ENCODE assay signal across 17 cellular contexts in genomic region chr3:50326182-50326541, GRCh38. TPM values are rescaled to one million over a fixed set of nuclear protein-coding genes. Genes with fewer than 3 reads are reported as not detected.
DNase-seq lines count a peak whose midpoint lies in the region; ATAC-seq and TF ChIP-seq lines count a peak whose summit lies in the region.
"Had no signal": no experiment of that assay in that cellular context is flagged by ENCODE, and none has a peak within 500 bp of the region (broad histone marks: within the 10 kb centered on the region; RNA-seq: fewer than 3 reads in every experiment).

No MANE protein-coding gene starts in this region.

- intact Hi-C loops in HCT116 (cut with micrococcal nuclease), result no loop called here

- TF ChIP-seq CTCF in HCT116 (IDR thresholded peaks at IDR 0.05 in 2 of 3, conservative IDR thresholded peaks at IDR 0.05 in 1 of 3; ENCODE audit: borderline replicate concordance in 1 of 3, insufficient read depth in 1 of 3, low read depth in 2 of 3, low read length in 2 of 3), result no peak
- TF ChIP-seq CTCF in neural progenitor cell (IDR thresholded peaks at IDR 0.05), result no peak

- H4K20me1 ChIP-seq in HCT116 (ENCODE audit: insufficient read depth), result no peaks in the 10 kb centered on the region
- H4K20me1 ChIP-seq in neural progenitor cell (ENCODE audit: low read depth), result peaks cover 12% of the 10 kb centered on the region

- no peak overlapping the region for H3K4me3 ChIP-seq in HCT116 (replicated peaks in 1 of 2; ENCODE audit: low read depth in 1 of 2, low read length in 2 of 2)
- no peak overlapping the region for H3K4me3 ChIP-seq in neural progenitor cell
- H3K4me3 ChIP-seq: vagina had no signal

- RAD21 ChIA-PET in HCT116 (lab: Charles Lee; ENCODE audit: low non-redundant PET in 1 of 2, low total read pairs in 2 of 2, uncharacterized antibody in 2 of 2, unreplicated experiment in 2 of 2), result no interaction called here

- H3K9me3 ChIP-seq in HCT116 (ENCODE audit: control insufficient read depth in 1 of 2, insufficient read depth in 1 of 2, low read depth in 1 of 2, low read length in 2 of 2) (no peaks in the 10 kb centered on the region), neural progenitor cell (ENCODE audit: low read depth) (no peaks in the 10 kb centered on the region)
- H3K9me3 ChIP-seq: vagina had no signal

- DNase-seq in activated T-cell treated with anti-CD3 and anti-CD28 coated beads, Interleukin-2, amount 50 U/mL, for 24 hours, result no peak
- no peak for DNase-seq in activated T-cell treated with anti-CD3 and anti-CD28 coated beads, Interleukin-2, amount 50 U/mL, for 1 hour
- DNase-seq in HCT116 (ENCODE audit: low read depth, low spot score) (no peak), neural progenitor cell (ENCODE audit: low spot score) (no peak), MV-4-11 (lab: John Stamatoyannopoulos, UW) (no peak), epidermal melanocyte (ENCODE audit: insufficient read length, low spot score) (no peak)
- DNase-seq in activated naive CD8-positive, alpha-beta T cell treated with anti-CD3 and anti-CD28 coated beads, Interleukin-2, amount 50 U/mL, for 24 hours, result no peak
- DNase-seq: central memory CD4-positive, alpha-beta T cell; COR-L47; effector CD8-positive, alpha-beta T cell; mammary epithelial cell; NCI-H2029; NCI-H510A treated with DMSO at 0.1 percent for 48 hours; SHP77 had no signal

- no peak for TF ChIP-seq POLR2A in HCT116 (IDR thresholded peaks at IDR 0.05; ENCODE audit: borderline replicate concordance, extremely low read depth, insufficient read depth, insufficient read length)

- POLR2A ChIA-PET in HCT116 (lab: Charles Lee), result no interaction called here

- H3K36me3 ChIP-seq in HCT116 (ENCODE audit: control insufficient read depth in 1 of 2, insufficient read depth in 2 of 2, low read length in 2 of 2), result peaks cover 25 to 26% of the 10 kb centered on the region in 2 experiments; a peak in 3 of 4 replicates
- no peaks in the 10 kb centered on the region for H3K36me3 ChIP-seq in neural progenitor cell

- H3K27ac ChIP-seq in HCT116 (ENCODE audit: low read depth, low read length) (no peak overlapping the region), neural progenitor cell (no peak overlapping the region)
- H3K27ac ChIP-seq: vagina had no signal

- ATAC-seq in HCT116, result no peak
- ATAC-seq in activated naive CD8-positive, alpha-beta T cell treated with anti-CD3 and anti-CD28 coated beads, Interleukin-2, amount 50 U/mL, for 24 hours, result no peak
- no peak for ATAC-seq in GM19452 (IDR thresholded peaks at IDR 0.05; ENCODE audit: unreplicated experiment)

- peaks cover 68% of the 10 kb centered on the region for H3K36me3 Mint-ChIP-seq in activated T-cell treated with anti-CD3 and anti-CD28 coated beads, Interleukin-2, amount 50 U/mL, for 24 hours (ENCODE audit: low read depth)
- peaks cover 12% of the 10 kb centered on the region for H3K36me3 Mint-ChIP-seq in activated naive CD8-positive, alpha-beta T cell treated with anti-CD3 and anti-CD28 coated beads, Interleukin-2, amount 50 U/mL, for 24 hours (ENCODE audit: low read depth)
- H3K36me3 Mint-ChIP-seq in neural progenitor cell, result peaks cover 1% of the 10 kb centered on the region

- H3K4me2 ChIP-seq in HCT116 (ENCODE audit: low read length) (peak overlapping the region; percentile 88; the same call in 1 of the 2 replicates), neural progenitor cell (no peak overlapping the region)

- no TSS peak for BruUV-seq in HCT116 (replicated peaks; lab: Mats Ljungman, UMichigan)

- H3K9me2 ChIP-seq in HCT116 (ENCODE audit: insufficient read depth), result no peaks in the 10 kb centered on the region

- H3K4me3 Mint-ChIP-seq in activated T-cell treated with anti-CD3 and anti-CD28 coated beads, Interleukin-2, amount 50 U/mL, for 24 hours, result peak overlapping the region; percentile 89
- peak overlapping the region; percentile 38 for H3K4me3 Mint-ChIP-seq in activated naive CD8-positive, alpha-beta T cell treated with anti-CD3 and anti-CD28 coated beads, Interleukin-2, amount 50 U/mL, for 24 hours
- peak overlapping the region; percentile 95 for H3K4me3 Mint-ChIP-seq in neural progenitor cell

- peaks cover 42% of the 10 kb centered on the region for H3F3A ChIP-seq in neural progenitor cell (ENCODE audit: low read depth)

- 0 out of 2 replicates have a peak overlapping the region, but pooled peaks have one; percentile 86 for H3K9ac ChIP-seq in HCT116 (ENCODE audit: low read length)
- H3K9ac ChIP-seq in neural progenitor cell, result no peak overlapping the region

- H3K4me1 ChIP-seq in HCT116 (ENCODE audit: control insufficient read depth in 1 of 2, insufficient read depth in 2 of 2, low read length in 2 of 2) (peaks cover 23 to 46% of the 10 kb centered on the region in 2 experiments), neural progenitor cell (peaks cover 20% of the 10 kb centered on the region)

- peaks cover 35% of the 10 kb centered on the region for H3K79me2 ChIP-seq in HCT116 (ENCODE audit: insufficient read depth, low read length)
- peaks cover 17% of the 10 kb centered on the region for H3K79me2 ChIP-seq in neural progenitor cell (ENCODE audit: low read depth)

- peak overlapping the region; percentile 40 for H3K27ac Mint-ChIP-seq in activated T-cell treated with anti-CD3 and anti-CD28 coated beads, Interleukin-2, amount 50 U/mL, for 24 hours
- no peak overlapping the region for H3K27ac Mint-ChIP-seq in activated naive CD8-positive, alpha-beta T cell treated with anti-CD3 and anti-CD28 coated beads, Interleukin-2, amount 50 U/mL, for 24 hours
- no peak overlapping the region for H3K27ac Mint-ChIP-seq in neural progenitor cell
- H3K27ac Mint-ChIP-seq: T-helper 1 cell treated with Interleukin-12 subunit alpha and Interleukin-12 subunit beta and Interleukin-4 antibody, amounts not matched to agents 30 μg/mL and 1 μg/mL, for 36 hours had no signal

- CTCF ChIA-PET in HCT116 (lab: Charles Lee), result no interaction called here

- H3K4me1 Mint-ChIP-seq in activated T-cell treated with anti-CD3 and anti-CD28 coated beads, Interleukin-2, amount 50 U/mL, for 24 hours (ENCODE audit: low read depth), result peaks cover 33% of the 10 kb centered on the region
- H3K4me1 Mint-ChIP-seq in activated naive CD8-positive, alpha-beta T cell treated with anti-CD3 and anti-CD28 coated beads, Interleukin-2, amount 50 U/mL, for 24 hours, result peaks cover 19% of the 10 kb centered on the region
- peaks cover 35% of the 10 kb centered on the region for H3K4me1 Mint-ChIP-seq in neural progenitor cell

- no peaks in the 10 kb centered on the region for H3K9me3 Mint-ChIP-seq in activated T-cell treated with anti-CD3 and anti-CD28 coated beads, Interleukin-2, amount 50 U/mL, for 24 hours
- H3K9me3 Mint-ChIP-seq in activated naive CD8-positive, alpha-beta T cell treated with anti-CD3 and anti-CD28 coated beads, Interleukin-2, amount 50 U/mL, for 24 hours, result no peaks in the 10 kb centered on the region
- no peaks in the 10 kb centered on the region for H3K9me3 Mint-ChIP-seq in neural progenitor cell
- H3K9me3 Mint-ChIP-seq: T-helper 1 cell treated with Interleukin-12 subunit alpha and Interleukin-12 subunit beta and Interleukin-4 antibody, amounts not matched to agents 30 μg/mL and 1 μg/mL, for 36 hours had no signal

- no peaks in the 10 kb centered on the region for H3K27me3 ChIP-seq in HCT116 (ENCODE audit: insufficient read depth, low read length)
- H3K27me3 ChIP-seq in neural progenitor cell, result no peaks in the 10 kb centered on the region
- H3K27me3 ChIP-seq: vagina had no signal

- no peak for TF ChIP-seq RAD21 in HCT116 (IDR thresholded peaks at IDR 0.05; ENCODE audit: low read depth)

- H2AFZ ChIP-seq in HCT116 (ENCODE audit: low read depth, low read length, poor library complexity, severe bottlenecking) (no peak overlapping the region), neural progenitor cell (replicated peaks) (no peak overlapping the region)

- no peaks in the 10 kb centered on the region for H3K27me3 Mint-ChIP-seq in activated T-cell treated with anti-CD3 and anti-CD28 coated beads, Interleukin-2, amount 50 U/mL, for 24 hours
- H3K27me3 Mint-ChIP-seq in activated naive CD8-positive, alpha-beta T cell treated with anti-CD3 and anti-CD28 coated beads, Interleukin-2, amount 50 U/mL, for 24 hours, result no peaks in the 10 kb centered on the region
- H3K27me3 Mint-ChIP-seq in neural progenitor cell (ENCODE audit: insufficient read depth, low read depth), result peaks cover 5% of the 10 kb centered on the region

TF ChIP-seq in HCT116, 20 proteins besides CTCF, POLR2A, EP300 and RAD21:
- no peak for TF ChIP-seq MAX (IDR thresholded peaks at IDR 0.05)
- TF ChIP-seq JUND (IDR thresholded peaks at IDR 0.05), result no peak
- no peak for TF ChIP-seq SP1 (IDR thresholded peaks at IDR 0.05; ENCODE audit: low read depth)
- TF ChIP-seq ELF1 (IDR thresholded peaks at IDR 0.05; ENCODE audit: borderline replicate concordance, low read depth), result no peak
- no peak for TF ChIP-seq SRF (IDR thresholded peaks at IDR 0.05; ENCODE audit: low read depth)
- no peak for TF ChIP-seq EZH2phosphoT487 (IDR thresholded peaks at IDR 0.05; ENCODE audit: borderline replicate concordance)

RNA-seq across cellular contexts. Expression of gene TUSC2, which starts 1.9 kb away (rescaled TPM):
- total RNA-seq in HCT116 (2021; ENCODE audit: unreplicated experiment) (34.0 TPM), neural progenitor cell (ENCODE audit: low replicate concordance) (14.9 and 36.1 TPM in 2 replicates)
- 28.2 and 34.0 TPM in 2 replicates for polyA plus RNA-seq in HCT116 (2012)

RNA-seq across cellular contexts. Expression of gene HYAL2, which starts 3.6 kb away (rescaled TPM):
- total RNA-seq in HCT116 (2021; ENCODE audit: unreplicated experiment) (42.2 TPM), neural progenitor cell (ENCODE audit: low replicate concordance) (38.9 and 92.3 TPM in 2 replicates)
- polyA plus RNA-seq in HCT116 (2012), result 57.5 and 64.1 TPM in 2 replicates

RNA-seq across cellular contexts. Expression of gene RASSF1, which starts 14.5 kb away (rescaled TPM):
- total RNA-seq in HCT116 (2021; ENCODE audit: unreplicated experiment), result 29.6 TPM
- polyA plus RNA-seq in HCT116 (2012), result 32.1 and 38.6 TPM in 2 replicates
- 13.7 and 19.5 TPM in 2 replicates for total RNA-seq in neural progenitor cell (ENCODE audit: low replicate concordance)

RNA-seq across cellular contexts. Expression of gene ZMYND10, which starts 19.4 kb away (rescaled TPM):
- total RNA-seq in HCT116 (2021; ENCODE audit: unreplicated experiment) (3.3 TPM), neural progenitor cell (ENCODE audit: low replicate concordance) (0.37 and 1.7 TPM in 2 replicates)
- polyA plus RNA-seq in HCT116 (2012), result 1.2 and 1.5 TPM in 2 replicates

RNA-seq across cellular contexts. Expression of gene HYAL1, which starts 22.8 kb away (rescaled TPM):
- total RNA-seq in HCT116 (2021; ENCODE audit: unreplicated experiment) (6.1 TPM), neural progenitor cell (ENCODE audit: low replicate concordance) (1.6 and 3.0 TPM in 2 replicates)
- 11.9 and 12.5 TPM in 2 replicates for polyA plus RNA-seq in HCT116 (2012)

Comparison
In these comparisons a context has a peak if more than half of its experiments do, and no peak if none do; other contexts are left out.
1. H3K4me3 Mint-ChIP-seq: peak in every context shown above with its lines; median percentile 95 in neural progenitor cell; 89 in activated T-cell treated with anti-CD3 and anti-CD28 coated beads, Interleukin-2, amount 50 U/mL, for 24 hours; 38 in activated naive CD8-positive, alpha-beta T cell treated with anti-CD3 and anti-CD28 coated beads, Interleukin-2, amount 50 U/mL, for 24 hours.